ENCODE assay signal across 8 cellular contexts in genomic region chr4:108172231-108172779, GRCh38. TPM values are rescaled to one million over a fixed set of nuclear protein-coding genes. Genes with fewer than 3 reads are reported as not detected.
DNase-seq lines count a peak whose midpoint lies in the region; ATAC-seq, FAIRE-seq and TF ChIP-seq lines count a peak whose summit lies in the region.

No MANE protein-coding gene starts in this region.

- H3K27ac ChIP-seq in H9 (ENCODE audit: insufficient read length, low read depth, low read length), result no peak overlapping the region
- H3K27ac ChIP-seq in cingulate gyrus (ENCODE audit: low read depth, low read length), result peak overlapping the region; percentile 60

- peaks cover 31% of the 10 kb centered on the region for H3K23me2 ChIP-seq in H9 (ENCODE audit: insufficient read length, low read depth, low read length, poor library complexity, severe bottlenecking)

- H3T11ph ChIP-seq in H9 (ENCODE audit: low read length), result no peak overlapping the region

- peaks cover 0 to 3% of the 10 kb centered on the region in 2 experiments; a peak in 2 of 5 replicates for H3K9me3 Mint-ChIP-seq in H9

- H3K4ac ChIP-seq in H9 (ENCODE audit: low read depth, low read length), result no peak overlapping the region

- no peak overlapping the region for H3K9ac ChIP-seq in H9 (ENCODE audit: extremely low read depth, insufficient read length, low read length)

- peaks cover 38 to 45% of the 10 kb centered on the region in 2 experiments for H3K4me1 Mint-ChIP-seq in H9

- no peak overlapping the region for H2BK20ac ChIP-seq in H9 (ENCODE audit: low read depth, low read length, poor library complexity, severe bottlenecking)

- no peak overlapping the region for H3K18ac ChIP-seq in H9 (ENCODE audit: insufficient read length, low read depth, low read length)

- no CpG with 5 or more reads among the region's 47 CpGs for WGBS in H9 (ENCODE audit: extremely low coverage, insufficient read length, low lambda C conversion rate)

- no peaks in the 10 kb centered on the region for H3K36me3 ChIP-seq in mucosa of descending colon (ENCODE audit: low read depth)

- no peak overlapping the region for H2BK5ac ChIP-seq in H9 (ENCODE audit: insufficient read length, low read length)

- peaks cover 4% of the 10 kb centered on the region for H3K4me1 ChIP-seq in H9 (ENCODE audit: insufficient read depth, low read length)
- peaks cover 32% of the 10 kb centered on the region for H3K4me1 ChIP-seq in mucosa of descending colon (ENCODE audit: low read depth)

- H2AK5ac ChIP-seq in H9 (ENCODE audit: insufficient read length, low read length), result no peak overlapping the region

- peak; percentile 51 for ATAC-seq in mucosa of descending colon

- peaks cover 71% of the 10 kb centered on the region for H3K27me3 ChIP-seq in H9 (ENCODE audit: insufficient read depth, low read length)

- intact Hi-C loops in mucosa of descending colon (cut with DNase I, micrococcal nuclease), result loop anchor here in 1 of 2 donors (5.0 kb wide), 1 partner anchor 440 kb away; no protein-coding TSS in a partner anchor

- no peak overlapping the region for H3K23ac ChIP-seq in H9 (ENCODE audit: insufficient read length, low read depth, low read length)

- H3K4me3 Mint-ChIP-seq in H9, result peak overlapping the region; percentile 50 to 83

- no peaks in the 10 kb centered on the region for H3K9me3 ChIP-seq in H9 (ENCODE audit: control insufficient read depth, low read depth, low read length)
- H3K9me3 ChIP-seq in mucosa of descending colon, result no peaks in the 10 kb centered on the region

- no peak overlapping the region for H2BK15ac ChIP-seq in H9 (ENCODE audit: low read depth, low read length)

- H3K4me3 ChIP-seq in mucosa of descending colon, result no peak overlapping the region

- H4K5ac ChIP-seq in H9 (ENCODE audit: insufficient read length, low read depth, low read length), result no peak overlapping the region

- H3K79me2 ChIP-seq in H9 (ENCODE audit: insufficient read depth, low read length), result no peaks in the 10 kb centered on the region

- H3K27ac Mint-ChIP-seq in H9, result no peak overlapping the region

- H2AFZ ChIP-seq in H9 (ENCODE audit: low read length), result no peak overlapping the region

- peak overlapping the region; percentile 67 for H3K4me2 ChIP-seq in H9 (ENCODE audit: insufficient read depth, insufficient read length, low read length)

- H4K91ac ChIP-seq in H9 (ENCODE audit: insufficient read length, low read depth, low read length), result no peak overlapping the region

- no peak overlapping the region for H3K56ac ChIP-seq in H9 (ENCODE audit: insufficient read length, low read depth, low read length)

- no peaks in the 10 kb centered on the region for H4K20me1 ChIP-seq in H9 (ENCODE audit: control insufficient read depth, insufficient read depth, insufficient read length)

- H2BK12ac ChIP-seq in H9 (ENCODE audit: insufficient read length, low read depth, low read length), result no peak overlapping the region

- no peaks in the 10 kb centered on the region for H3K36me3 Mint-ChIP-seq in H9 (ENCODE audit: insufficient read depth in 1 of 3, low read depth in 3 of 3)

- TF ChIP-seq CTCF in H9 (conservative IDR thresholded peaks at IDR 0.05), result peak; percentile 28; the same call in 1 of the 3 replicates
- TF ChIP-seq CTCF in mucosa of descending colon (IDR thresholded peaks at IDR 0.05), result no peak

- H3K27me3 Mint-ChIP-seq in H9 (ENCODE audit: low read depth), result peaks cover 98% of the 10 kb centered on the region

- no peak for FAIRE-seq in urothelium cell line (lab: Jason Lieb, UNC)

- peak; percentile 48 for DNase-seq in ELR (ENCODE audit: low read depth)
- DNase-seq in H9, result peak; percentile 44
- DNase-seq in RPMI7951 (ENCODE audit: low read depth), result peak; percentile 53
- peak in 2 of 3 donors; percentile 5 to 43 for DNase-seq in mucosa of descending colon
- peak; percentile 60 for DNase-seq in urothelium cell line (ENCODE audit: low spot score)
- no peak for DNase-seq in GM19238 (ENCODE audit: insufficient read length, low spot score)
- no peak for DNase-seq in NCI-H1930 (lab: John Stamatoyannopoulos, UW)

- no peak overlapping the region for H4K8ac ChIP-seq in H9 (replicated peaks; ENCODE audit: insufficient read length, low read depth, low read length)

- H2BK120ac ChIP-seq in H9 (ENCODE audit: low read depth, low read length, poor library complexity, severe bottlenecking), result no peak overlapping the region

- no peaks in the 10 kb centered on the region for H3K79me1 ChIP-seq in H9 (ENCODE audit: insufficient read depth, low read depth, low read length, poor library complexity, severe bottlenecking)

- H3K14ac ChIP-seq in H9 (ENCODE audit: insufficient read depth, low read length), result no peak overlapping the region

RNA-seq across cellular contexts. Expression of gene LEF1, which starts 3.6 kb away (rescaled TPM):
- total RNA-seq in H9 (2021) (2.5 and 3.4 TPM in 2 replicates), mucosa of descending colon (1 to 10 TPM; 2.2 to 3.9 (median 2.5) TPM)
- total RNA-seq in RPMI7951 (2014; rRNA removed; shearing (Covaris generic)), result 31.6 and 52.9 TPM in 2 replicates

Comparison
In these comparisons a context has a peak if more than half of its experiments do, and no peak if none do; other contexts are left out.
1. DNase-seq: peak in ELR (single experiment), H9 (single experiment), RPMI7951 (single experiment), mucosa of descending colon (2 of 3) and urothelium cell line (single experiment); none in GM19238 (single experiment) and NCI-H1930 (0 of 2).